In genomic region chrX:110201799-110202198, GRCh38 we compare ENCODE assay signal across 19 cellular contexts.
DNase-seq lines count a peak whose midpoint lies in the region; FAIRE-seq and TF ChIP-seq lines count a peak whose summit lies in the region.
"Had no signal": no experiment of that assay in that cellular context is flagged by ENCODE, and none has a peak within 500 bp of the region (broad histone marks: within the 10 kb centered on the region; RNA-seq: fewer than 3 reads in every experiment).

No MANE protein-coding gene starts in this region.

- no peak overlapping the region for H3K4me3 Mint-ChIP-seq in T-helper 2 cell treated with Interferon-gamma antibody and Interleukin-4, amounts not matched to agents 5 μg/mL and 100 μg/mL, for 36 hours
- H3K4me3 Mint-ChIP-seq in osteocyte (ENCODE audit: unreplicated experiment) = no peak overlapping the region
- H3K4me3 Mint-ChIP-seq: CD14-positive monocyte had no signal

- intact Hi-C loops in mammary epithelial cell (cut with micrococcal nuclease) (no loop called here), breast epithelium (cut with DNase I; ENCODE audit: low total_unique reads) (no loop called here)

- H3K27me3 ChIP-seq in mammary epithelial cell (ENCODE audit: insufficient read depth, low read length) (no peaks in the 10 kb centered on the region), breast epithelium (peaks cover 0 to 42% of the 10 kb centered on the region in 2 donors)
- H3K27me3 ChIP-seq: SJCRH30 had no signal

- dilution Hi-C loops in mammary epithelial cell (cut with HindIII; ENCODE audit: low sequenced_read_pairs) = no loop called here

- BruUV-seq in mammary epithelial cell (replicated peaks; lab: Mats Ljungman, UMichigan) = no TSS peak

- DNase-seq in mammary epithelial cell (peak; percentile 54), breast epithelium (ENCODE audit: low spot score in 2 of 2) (no peak), RCC 7860 (ENCODE audit: low spot score) (no peak), fibroblast of the aortic adventitia (ENCODE audit: low read depth) (peak; percentile 6), nucleus accumbens (lab: John Stamatoyannopoulos, UW) (no peak), amniotic stem cell (lab: John Stamatoyannopoulos, UW) (no peak), osteocyte (ENCODE audit: extremely low spot score, unreplicated experiment) (no peak)
- no peak for DNase-seq in T-helper 2 cell treated with Interferon-gamma antibody and Interleukin-4, amounts not matched to agents 5 μg/mL and 100 μg/mL, for 36 hours (ENCODE audit: low spot score)
- DNase-seq: COR-L47, DMS153, NCI-H1930, NCI-H2171 treated with DMSO at 0.1 percent for 48 hours, NCI-H524, SJCRH30 had no signal

- no peak overlapping the region for H2AFZ ChIP-seq in mammary epithelial cell (ENCODE audit: low read depth, low read length)

- no peaks in the 10 kb centered on the region for H4K20me1 ChIP-seq in mammary epithelial cell (ENCODE audit: insufficient read depth, low read length)

- no peak overlapping the region for H3K27ac ChIP-seq in mammary epithelial cell (ENCODE audit: insufficient read depth, low read depth, low read length)
- no peak overlapping the region for H3K27ac ChIP-seq in breast epithelium
- H3K27ac ChIP-seq: RWPE1, SJCRH30 had no signal

- CTCF ChIA-PET in mammary epithelial cell (lab: Charles Lee; ENCODE audit: low non-redundant PET) = no interaction called here

- H3K9ac ChIP-seq in mammary epithelial cell (ENCODE audit: insufficient read depth, low read length) = no peak overlapping the region

- no peak overlapping the region for H3K4me3 ChIP-seq in mammary epithelial cell (replicated peaks in 1 of 3; ENCODE audit: insufficient read depth in 1 of 3, low read depth in 2 of 3, low read length in 3 of 3)
- no peak overlapping the region for H3K4me3 ChIP-seq in breast epithelium
- no peak overlapping the region for H3K4me3 ChIP-seq in fibroblast of the aortic adventitia (ENCODE audit: low read depth, low read length)
- H3K4me3 ChIP-seq: SJCRH30 had no signal

- H3K9me3 Mint-ChIP-seq in T-helper 2 cell treated with Interferon-gamma antibody and Interleukin-4, amounts not matched to agents 5 μg/mL and 100 μg/mL, for 36 hours = no peaks in the 10 kb centered on the region
- H3K9me3 Mint-ChIP-seq in osteocyte (ENCODE audit: unreplicated experiment) = no peaks in the 10 kb centered on the region
- H3K9me3 Mint-ChIP-seq: CD14-positive monocyte had no signal

- H3K27me3 Mint-ChIP-seq in T-helper 2 cell treated with Interferon-gamma antibody and Interleukin-4, amounts not matched to agents 5 μg/mL and 100 μg/mL, for 36 hours (ENCODE audit: low read depth) = no peaks in the 10 kb centered on the region
- no peaks in the 10 kb centered on the region for H3K27me3 Mint-ChIP-seq in osteocyte (ENCODE audit: unreplicated experiment)

- no peak overlapping the region for H3K27ac Mint-ChIP-seq in T-helper 2 cell treated with Interferon-gamma antibody and Interleukin-4, amounts not matched to agents 5 μg/mL and 100 μg/mL, for 36 hours
- H3K27ac Mint-ChIP-seq in osteocyte (ENCODE audit: unreplicated experiment) = no peak overlapping the region
- H3K27ac Mint-ChIP-seq: CD14-positive monocyte had no signal

- TF ChIP-seq POLR2A in breast epithelium (IDR thresholded peaks at IDR 0.05) = no peak

- TF ChIP-seq CTCF in mammary epithelial cell (conservative IDR thresholded peaks at IDR 0.05 in 1 of 2, IDR thresholded peaks at IDR 0.05 in 1 of 2; ENCODE audit: extremely low read depth in 1 of 2, insufficient read depth in 1 of 2, low read depth in 1 of 2, low read length in 2 of 2) (no peak), breast epithelium (IDR thresholded peaks at IDR 0.05) (no peak), fibroblast of the aortic adventitia (IDR thresholded peaks at IDR 0.05; ENCODE audit: insufficient read depth, low read length) (no peak), osteocyte (IDR thresholded peaks at IDR 0.05) (no peak)

- H3K4me2 ChIP-seq in mammary epithelial cell (ENCODE audit: insufficient read depth, low read depth, low read length) = no peak overlapping the region

- H3K36me3 ChIP-seq in mammary epithelial cell (ENCODE audit: insufficient read depth, low read length) = peaks cover 2% of the 10 kb centered on the region
- no peaks in the 10 kb centered on the region for H3K36me3 ChIP-seq in breast epithelium
- H3K36me3 ChIP-seq: SJCRH30 had no signal

- WGBS in mammary epithelial cell (ENCODE audit: low coverage, missing lambda C conversion rate) = 78% methylated on average over 3 of the region's 3 CpGs

- H3K36me3 Mint-ChIP-seq in T-helper 2 cell treated with Interferon-gamma antibody and Interleukin-4, amounts not matched to agents 5 μg/mL and 100 μg/mL, for 36 hours (ENCODE audit: low read depth) = no peaks in the 10 kb centered on the region
- peaks cover 3% of the 10 kb centered on the region for H3K36me3 Mint-ChIP-seq in osteocyte (ENCODE audit: unreplicated experiment)

- no peaks in the 10 kb centered on the region for H3K9me3 ChIP-seq in mammary epithelial cell (replicated peaks; ENCODE audit: insufficient read depth, low read length)
- H3K9me3 ChIP-seq in breast epithelium = no peaks in the 10 kb centered on the region
- H3K9me3 ChIP-seq: SJCRH30 had no signal

- FAIRE-seq in RCC 7860 (lab: Jason Lieb, UNC) = peak; percentile 43
- FAIRE-seq: A204.1, GM18507, HTR-8/SVneo had no signal

- in situ Hi-C loops in mammary epithelial cell (cut with MboI; ENCODE audit: low sequenced_read_pairs in 2 of 2) = no loop called here

- peaks cover 7% of the 10 kb centered on the region for H3K79me2 ChIP-seq in mammary epithelial cell (ENCODE audit: insufficient read depth, low read length)

- H3K4me1 Mint-ChIP-seq in T-helper 2 cell treated with Interferon-gamma antibody and Interleukin-4, amounts not matched to agents 5 μg/mL and 100 μg/mL, for 36 hours (ENCODE audit: low read depth) = no peaks in the 10 kb centered on the region
- H3K4me1 Mint-ChIP-seq in osteocyte (ENCODE audit: unreplicated experiment) = peaks cover 12% of the 10 kb centered on the region
- H3K4me1 Mint-ChIP-seq: CD14-positive monocyte had no signal

- H3K4me1 ChIP-seq in mammary epithelial cell (ENCODE audit: insufficient read depth, low read length) (peaks cover 7% of the 10 kb centered on the region), breast epithelium (no peaks in the 10 kb centered on the region)
- H3K4me1 ChIP-seq: SJCRH30 had no signal

Comparison
In these comparisons a context has a peak if more than half of its experiments do, and no peak if none do; other contexts are left out.
1. DNase-seq: peak in mammary epithelial cell (single experiment) and fibroblast of the aortic adventitia (single experiment); none in breast epithelium (0 of 2), RCC 7860 (single experiment), T-helper 2 cell treated with Interferon-gamma antibody and Interleukin-4, amounts not matched to agents 5 μg/mL and 100 μg/mL, for 36 hours (single experiment), nucleus accumbens (0 of 56), amniotic stem cell (single experiment) and osteocyte (single experiment).